16 cellular contexts compared by ENCODE assay signal in the genomic region with DNA sequence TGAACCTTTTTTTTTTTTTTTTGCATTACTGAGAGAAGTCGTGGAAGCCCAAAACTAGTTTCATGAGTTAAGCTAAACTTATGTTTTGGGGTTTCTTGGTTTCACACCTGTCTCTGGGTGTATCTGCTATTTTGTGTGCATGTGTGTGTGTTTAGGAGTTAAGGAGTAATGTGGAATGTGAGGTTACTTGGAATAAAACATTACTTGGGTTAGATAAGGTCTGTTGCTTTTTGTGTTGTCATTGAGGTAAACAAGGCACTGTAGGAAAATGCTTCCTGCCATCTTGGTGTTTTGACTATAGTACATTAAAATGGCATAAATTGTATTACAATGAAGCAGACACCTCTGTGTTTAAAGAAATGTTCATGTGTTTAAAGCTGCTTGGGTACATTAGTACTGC. TPM values are rescaled to one million over a fixed set of nuclear protein-coding genes. Genes with fewer than 3 reads are reported as not detected.
DNase-seq lines count a peak whose midpoint lies in the region; ATAC-seq and TF ChIP-seq lines count a peak whose summit lies in the region.
"Had no signal": no experiment of that assay in that cellular context is flagged by ENCODE, and none has a peak within 500 bp of the region (broad histone marks: within the 10 kb centered on the region; RNA-seq: fewer than 3 reads in every experiment).

No MANE protein-coding gene starts in this region.

- 33 to 69% methylated on average over 1 of the region's 1 CpG for WGBS in gastroesophageal sphincter (ENCODE audit: low coverage in 1 of 2), 2 donors

- H3F3A ChIP-seq in OCI-LY1 (ENCODE audit: insufficient read depth, low read length) = no peaks in the 10 kb centered on the region

- TF ChIP-seq POLR2A in gastroesophageal sphincter (IDR thresholded peaks at IDR 0.05) = no peak

- H3K4me3 Mint-ChIP-seq in activated CD8-positive, alpha-beta memory T cell treated with anti-CD3 and anti-CD28 coated beads, Interleukin-2, amount 10 ng/mL, durations not matched to agents 7 days and 5 days = peak overlapping the region; percentile 100
- H3K4me3 Mint-ChIP-seq in stimulated activated naive B cell treated with anti-CD40 and anti-IgM and Interleukin-4, amounts not matched to agents 10 μg/mL and 1 μg/mL and 100 μg/mL, for 72 hours = peak overlapping the region; percentile 82 to 99
- H3K4me3 Mint-ChIP-seq: dendritic cell treated with granulocyte-macrophage colony-stimulating factor and Interleukin-4, amounts not matched to agents 40 ng/mL and 50 ng/mL, for 4 days had no signal

- no peak overlapping the region for H3K27ac ChIP-seq in OCI-LY1 (ENCODE audit: low read depth, low read length, poor library complexity, severe bottlenecking)
- peak overlapping the region in 3 of 4 donors; percentile 61 to 91 (median 73) for H3K27ac ChIP-seq in gastroesophageal sphincter
- H3K27ac ChIP-seq in WERI-Rb-1 = no peak overlapping the region
- H3K27ac ChIP-seq: A549, PC-9, suprapubic skin had no signal

- peak overlapping the region; percentile 12 for H3K27ac Mint-ChIP-seq in activated CD8-positive, alpha-beta memory T cell treated with anti-CD3 and anti-CD28 coated beads, Interleukin-2, amount 10 ng/mL, durations not matched to agents 7 days and 5 days
- peak overlapping the region; percentile 90 for H3K27ac Mint-ChIP-seq in stimulated activated naive B cell treated with anti-CD40 and anti-IgM and Interleukin-4, amounts not matched to agents 10 μg/mL and 1 μg/mL and 100 μg/mL, for 72 hours
- H3K27ac Mint-ChIP-seq: dendritic cell treated with granulocyte-macrophage colony-stimulating factor and Interleukin-4, amounts not matched to agents 40 ng/mL and 50 ng/mL, for 4 days had no signal

- H3K4me2 ChIP-seq in OCI-LY1 (ENCODE audit: low read length) = peak overlapping the region; percentile 93; the same call in 1 of the 2 replicates
- H3K4me2 ChIP-seq: A549, PC-9 had no signal

- H3K4me3 ChIP-seq in OCI-LY1 (ENCODE audit: low read depth, low read length, poor library complexity, severe bottlenecking) = peak overlapping the region; percentile 76
- H3K4me3 ChIP-seq in gastroesophageal sphincter = peak overlapping the region in 1 of 2 donors; percentile 27
- H3K4me3 ChIP-seq in WERI-Rb-1 (ENCODE audit: low read depth, low read length) = no peak overlapping the region
- H3K4me3 ChIP-seq: A549, PC-9, suprapubic skin had no signal

- H3K4me1 Mint-ChIP-seq in activated CD8-positive, alpha-beta memory T cell treated with anti-CD3 and anti-CD28 coated beads, Interleukin-2, amount 10 ng/mL, durations not matched to agents 7 days and 5 days = peaks cover 68% of the 10 kb centered on the region
- H3K4me1 Mint-ChIP-seq in stimulated activated naive B cell treated with anti-CD40 and anti-IgM and Interleukin-4, amounts not matched to agents 10 μg/mL and 1 μg/mL and 100 μg/mL, for 72 hours = peaks cover 50 to 78% of the 10 kb centered on the region in 2 donors

- H4K20me1 ChIP-seq in OCI-LY1 (ENCODE audit: insufficient read depth, low read length) = no peaks in the 10 kb centered on the region

- H3K9ac ChIP-seq in OCI-LY1 (ENCODE audit: low read length) = no peak overlapping the region

- H3K27me3 ChIP-seq in OCI-LY1 (ENCODE audit: insufficient read depth, low read length) = no peaks in the 10 kb centered on the region
- H3K27me3 ChIP-seq in gastroesophageal sphincter = no peaks in the 10 kb centered on the region
- peaks cover 7% of the 10 kb centered on the region for H3K27me3 ChIP-seq in WERI-Rb-1 (ENCODE audit: insufficient read depth, low read depth, severe bottlenecking)
- H3K27me3 ChIP-seq: suprapubic skin had no signal

- peaks cover 55% of the 10 kb centered on the region for H3K4me1 ChIP-seq in OCI-LY1 (ENCODE audit: insufficient read depth, low read length, severe bottlenecking)
- peaks cover 0 to 67% (median 0%) of the 10 kb centered on the region in 3 donors for H3K4me1 ChIP-seq in gastroesophageal sphincter

- no peaks in the 10 kb centered on the region for H3K9me2 ChIP-seq in OCI-LY1 (ENCODE audit: low read depth, low read length)

- H3K79me2 ChIP-seq in OCI-LY1 (ENCODE audit: insufficient read depth, low read length) = 0 out of 2 replicates have a peak, but pooled peaks cover under 1% of the 10 kb centered on the region

- no peak for TF ChIP-seq EP300 in gastroesophageal sphincter (IDR thresholded peaks at IDR 0.05)

- no peak overlapping the region for H2AFZ ChIP-seq in OCI-LY1 (ENCODE audit: low read length)
- H2AFZ ChIP-seq: PC-9 had no signal

- TF ChIP-seq CTCF in OCI-LY1 (IDR thresholded peaks at IDR 0.05; ENCODE audit: low read length) (no peak), gastroesophageal sphincter (IDR thresholded peaks at IDR 0.05) (no peak), WERI-Rb-1 (IDR thresholded peaks at IDR 0.05; ENCODE audit: low read depth, low read length) (no peak)

- CTCF ChIA-PET in activated CD8-positive, alpha-beta memory T cell treated with anti-CD3 and anti-CD28 coated beads, Interleukin-2, amount 10 ng/mL, durations not matched to agents 7 days and 5 days (lab: Charles Lee) = interaction anchor here (1.0 to 5.5 kb wide), 6 partner anchors 15 to 74 kb away, joined by 3 to 54 read pairs (median 6); no protein-coding TSS in a partner anchor

- peaks cover 57% of the 10 kb centered on the region for H3K36me3 Mint-ChIP-seq in activated CD8-positive, alpha-beta memory T cell treated with anti-CD3 and anti-CD28 coated beads, Interleukin-2, amount 10 ng/mL, durations not matched to agents 7 days and 5 days
- H3K36me3 Mint-ChIP-seq in stimulated activated naive B cell treated with anti-CD40 and anti-IgM and Interleukin-4, amounts not matched to agents 10 μg/mL and 1 μg/mL and 100 μg/mL, for 72 hours = peaks cover 28 to 44% of the 10 kb centered on the region in 2 donors

- no peaks in the 10 kb centered on the region for H3K9me3 Mint-ChIP-seq in activated CD8-positive, alpha-beta memory T cell treated with anti-CD3 and anti-CD28 coated beads, Interleukin-2, amount 10 ng/mL, durations not matched to agents 7 days and 5 days (ENCODE audit: low read depth)
- no peaks in the 10 kb centered on the region for H3K9me3 Mint-ChIP-seq in stimulated activated naive B cell treated with anti-CD40 and anti-IgM and Interleukin-4, amounts not matched to agents 10 μg/mL and 1 μg/mL and 100 μg/mL, for 72 hours
- H3K9me3 Mint-ChIP-seq: dendritic cell treated with granulocyte-macrophage colony-stimulating factor and Interleukin-4, amounts not matched to agents 40 ng/mL and 50 ng/mL, for 4 days had no signal

- H3K27me3 Mint-ChIP-seq in activated CD8-positive, alpha-beta memory T cell treated with anti-CD3 and anti-CD28 coated beads, Interleukin-2, amount 10 ng/mL, durations not matched to agents 7 days and 5 days = peaks cover 6% of the 10 kb centered on the region
- no peaks in the 10 kb centered on the region for H3K27me3 Mint-ChIP-seq in stimulated activated naive B cell treated with anti-CD40 and anti-IgM and Interleukin-4, amounts not matched to agents 10 μg/mL and 1 μg/mL and 100 μg/mL, for 72 hours

- no peak for DNase-seq in activated CD8-positive, alpha-beta memory T cell treated with anti-CD3 and anti-CD28 coated beads, Interleukin-2, amount 10 ng/mL, durations not matched to agents 7 days and 5 days
- no peak for DNase-seq in activated CD8-positive, alpha-beta memory T cell treated with anti-CD3 and anti-CD28 coated beads, Interleukin-2, amount 50 U/mL, for 48 hours
- DNase-seq in stimulated activated naive B cell treated with anti-CD40 and anti-IgM and Interleukin-4, amounts not matched to agents 10 μg/mL and 1 μg/mL and 100 μg/mL, for 72 hours = no peak
- DNase-seq in WERI-Rb-1 = no peak
- no peak for DNase-seq in NCI-H748 treated with DMSO at 0.1 percent for 48 hours (lab: John Stamatoyannopoulos, UW)
- DNase-seq: amniotic stem cell, DMS 273 treated with DMSO at 0.1 percent for 48 hours, NCI-H1436, PC-9 had no signal

- ATAC-seq in activated CD8-positive, alpha-beta memory T cell treated with anti-CD3 and anti-CD28 coated beads, Interleukin-2, amount 10 ng/mL, durations not matched to agents 7 days and 5 days = no peak
- ATAC-seq in gastroesophageal sphincter (no peak), HG02571 (IDR thresholded peaks at IDR 0.05; ENCODE audit: unreplicated experiment) (no peak)
- ATAC-seq in stimulated activated naive B cell treated with anti-CD40 and anti-IgM and Interleukin-4, amounts not matched to agents 10 μg/mL and 1 μg/mL and 100 μg/mL, for 72 hours (replicated peaks) = no peak
- ATAC-seq: A549 had no signal

- no peaks in the 10 kb centered on the region for H3K36me3 ChIP-seq in OCI-LY1 (ENCODE audit: insufficient read depth, low read length)
- no peaks in the 10 kb centered on the region for H3K36me3 ChIP-seq in gastroesophageal sphincter
- H3K36me3 ChIP-seq in WERI-Rb-1 = no peaks in the 10 kb centered on the region
- H3K36me3 ChIP-seq: suprapubic skin had no signal

- no peaks in the 10 kb centered on the region for H3K9me3 ChIP-seq in OCI-LY1 (ENCODE audit: low read length)
- no peaks in the 10 kb centered on the region for H3K9me3 ChIP-seq in gastroesophageal sphincter
- no peaks in the 10 kb centered on the region for H3K9me3 ChIP-seq in WERI-Rb-1 (ENCODE audit: severe bottlenecking)
- H3K9me3 ChIP-seq: A549, suprapubic skin had no signal

RNA-seq across cellular contexts. Expression of a gene that starts 2.9 kb away (rescaled TPM):
- 10 to 100 TPM; 41.6 to 50.3 TPM for total RNA-seq in activated CD8-positive, alpha-beta memory T cell treated with anti-CD3 and anti-CD28 coated beads, Interleukin-2, amount 10 ng/mL, durations not matched to agents 7 days and 5 days
- total RNA-seq in gastroesophageal sphincter = 1 to 10 TPM; 1.5 to 6.1 (median 3.2) TPM
- total RNA-seq: myocyte had no signal

Comparison
In these comparisons a context has a peak if more than half of its experiments do, and no peak if none do; other contexts are left out.
1. H3K27ac ChIP-seq: peak in gastroesophageal sphincter (3 of 4); none in OCI-LY1 (single experiment) and WERI-Rb-1 (single experiment).
2. RNA of a gene that starts 2.9 kb away (total RNA-seq): 41.6 to 50.3 TPM in activated CD8-positive, alpha-beta memory T cell treated with anti-CD3 and anti-CD28 coated beads, Interleukin-2, amount 10 ng/mL, durations not matched to agents 7 days and 5 days; 1.5 to 6.1 TPM in gastroesophageal sphincter; every median in the first group is over 4 times any median in the second.